Comparison of ENCODE assay signal across 16 cellular contexts in genomic region chr5:73374520-73375235, GRCh38.
A peak's percentile ranks its signal among the peaks of the same experiment; 100 is the strongest.
DNase-seq lines count a peak whose midpoint lies in the region; ATAC-seq and TF ChIP-seq lines count a peak whose summit lies in the region.
"Had no signal": no experiment of that assay in that cellular context is flagged by ENCODE, and none has a peak within 500 bp of the region (broad histone marks: within the 10 kb centered on the region; RNA-seq: fewer than 3 reads in every experiment).

No MANE protein-coding gene starts in this region.

- peaks cover 65% of the 10 kb centered on the region for H3F3A ChIP-seq in GM23248 (ENCODE audit: insufficient read depth)

- H3K9me2 ChIP-seq in GM23248 (ENCODE audit: insufficient read depth) = no peaks in the 10 kb centered on the region

- H3K36me3 ChIP-seq in GM23248 (ENCODE audit: low read depth) (no peaks in the 10 kb centered on the region), RWPE2 (ENCODE audit: low read depth) (no peaks in the 10 kb centered on the region), fibroblast of lung (ENCODE audit: control insufficient read depth, insufficient read depth, low read length) (no peaks in the 10 kb centered on the region)
- H3K36me3 ChIP-seq: colonic mucosa had no signal

- H3K27me3 ChIP-seq in GM23248 (replicated peaks; ENCODE audit: insufficient read depth) = no peaks in the 10 kb centered on the region
- no peaks in the 10 kb centered on the region for H3K27me3 ChIP-seq in RWPE2 (ENCODE audit: insufficient read depth, poor library complexity, severe bottlenecking)
- no peaks in the 10 kb centered on the region for H3K27me3 ChIP-seq in fibroblast of lung (ENCODE audit: control insufficient read depth, insufficient read depth, low read length)

- H4K20me1 ChIP-seq in GM23248 (ENCODE audit: insufficient read depth) (no peaks in the 10 kb centered on the region), fibroblast of lung (ENCODE audit: control insufficient read depth, extremely low read depth, insufficient read depth, low read length) (no peaks in the 10 kb centered on the region)

- H3K79me2 ChIP-seq in GM23248 (ENCODE audit: insufficient read depth) = no peaks in the 10 kb centered on the region
- no peaks in the 10 kb centered on the region for H3K79me2 ChIP-seq in fibroblast of lung (ENCODE audit: control insufficient read depth, insufficient read depth, low read length)

- H3K27ac ChIP-seq in GM23248 (peak overlapping the region; percentile 74), RWPE2 (ENCODE audit: poor library complexity, severe bottlenecking) (peak overlapping the region; percentile 99), fibroblast of lung (ENCODE audit: insufficient read depth, low read length) (peak overlapping the region; percentile 6)
- H3K27ac ChIP-seq: colonic mucosa, psoas muscle had no signal

- H3K9ac ChIP-seq in GM23248 (0 out of 2 replicates have a peak overlapping the region, but pooled peaks have one; percentile 0), fibroblast of lung (ENCODE audit: insufficient read depth, low read length) (no peak overlapping the region)

- peak overlapping the region; percentile 30; the same call in 1 of the 2 replicates for H3K4me3 ChIP-seq in GM23248
- no peak overlapping the region for H3K4me3 ChIP-seq in RWPE2 (ENCODE audit: severe bottlenecking)
- no peak overlapping the region for H3K4me3 ChIP-seq in fibroblast of lung (replicated peaks in 1 of 4; ENCODE audit: control extremely low read depth in 1 of 4, insufficient read depth in 1 of 4, low read depth in 3 of 4, low read length in 4 of 4)
- H3K4me3 ChIP-seq: colonic mucosa, psoas muscle had no signal

- ATAC-seq in RWPE2 (ENCODE audit: low read depth) = peak; percentile 22; the same call in 2 of the 3 replicates
- ATAC-seq in HG02763 (IDR thresholded peaks at IDR 0.05; ENCODE audit: unreplicated experiment) = no peak
- ATAC-seq: psoas muscle had no signal

- peak overlapping the region; percentile 56 for H3K4me2 ChIP-seq in GM23248 (ENCODE audit: unreplicated experiment)
- no peak overlapping the region for H3K4me2 ChIP-seq in fibroblast of lung (ENCODE audit: extremely low read depth, insufficient read depth, low read length)

- H3K4me1 ChIP-seq in GM23248 (ENCODE audit: insufficient read depth) (peaks cover 64% of the 10 kb centered on the region), RWPE2 (ENCODE audit: insufficient read depth, poor library complexity, severe bottlenecking) (peaks cover 52% of the 10 kb centered on the region), fibroblast of lung (ENCODE audit: control insufficient read depth, extremely low read depth, insufficient read depth, low read length) (peaks cover 22% of the 10 kb centered on the region)
- H3K4me1 ChIP-seq: colonic mucosa, psoas muscle had no signal

- TF ChIP-seq CTCF in RWPE2 (IDR thresholded peaks at IDR 0.05; ENCODE audit: poor library complexity, severe bottlenecking) (no peak), fibroblast of lung (conservative IDR thresholded peaks at IDR 0.05 in 1 of 2, IDR thresholded peaks at IDR 0.05 in 1 of 2; ENCODE audit: low read depth in 1 of 2, low read length in 2 of 2) (no peak)

- 50 to 52% methylated on average over 8 of the region's 8 CpGs for WGBS in GM23248 (ENCODE audit: low coverage in 1 of 2, low lambda C conversion rate in 2 of 2, missing lambda C conversion rate in 2 of 2), 2 experiments

- in situ Hi-C loops in GM23248 (cut with MboI) = no loop called here

- H3K9me3 ChIP-seq in GM23248 (ENCODE audit: low read depth) (no peaks in the 10 kb centered on the region), RWPE2 (ENCODE audit: severe bottlenecking) (no peaks in the 10 kb centered on the region), fibroblast of lung (ENCODE audit: control insufficient read depth, insufficient read depth, low read depth, low read length) (no peaks in the 10 kb centered on the region)
- H3K9me3 ChIP-seq: colonic mucosa, psoas muscle had no signal

- H2AFZ ChIP-seq in GM23248 = no peak overlapping the region
- no peak overlapping the region for H2AFZ ChIP-seq in fibroblast of lung (ENCODE audit: low read length)

- DNase-seq in GM23248 = peak; percentile 84
- DNase-seq in RWPE2 (ENCODE audit: low spot score) = no peak
- peak; percentile 58 to 92 for DNase-seq in fibroblast of lung (ENCODE audit: low read depth in 2 of 2)
- DNase-seq in renal cortical epithelial cell (ENCODE audit: low read depth) = peak; percentile 44
- DNase-seq in medulla oblongata (ENCODE audit: extremely low spot score) = no peak
- DNase-seq in H4 (ENCODE audit: low spot score) = no peak
- DNase-seq in HPDE6-E6E7 (ENCODE audit: extremely low spot score) = no peak
- DNase-seq: activated CD4-positive, alpha-beta T cell treated with anti-CD3 and anti-CD28 coated beads for 1 hour; activated T-cell treated with anti-CD3 and anti-CD28 coated beads for 4 hours; colonic mucosa; NCI-H1436 treated with DMSO at 0.1 percent for 48 hours; NCI-H524 treated with DMSO at 0.1 percent for 48 hours; psoas muscle; stimulated activated CD4-positive, alpha-beta T cell treated with anti-CD3 and anti-CD28 coated beads, Interleukin-1b, Interleukin-23, amount 100 ng/mL, for 48 hours; T-helper 2 cell had no signal

Comparison
In these comparisons a context has a peak if more than half of its experiments do, and no peak if none do; other contexts are left out.
1. DNase-seq: peak in GM23248 (single experiment), fibroblast of lung (2 of 2) and renal cortical epithelial cell (single experiment); none in RWPE2 (single experiment), medulla oblongata (single experiment), H4 (single experiment) and HPDE6-E6E7 (single experiment).
2. H3K27ac ChIP-seq: peak in every context shown above with its lines; median percentile 99 in RWPE2; 74 in GM23248; 6 in fibroblast of lung.